8 cellular contexts compared by ENCODE assay signal in the genomic region with DNA sequence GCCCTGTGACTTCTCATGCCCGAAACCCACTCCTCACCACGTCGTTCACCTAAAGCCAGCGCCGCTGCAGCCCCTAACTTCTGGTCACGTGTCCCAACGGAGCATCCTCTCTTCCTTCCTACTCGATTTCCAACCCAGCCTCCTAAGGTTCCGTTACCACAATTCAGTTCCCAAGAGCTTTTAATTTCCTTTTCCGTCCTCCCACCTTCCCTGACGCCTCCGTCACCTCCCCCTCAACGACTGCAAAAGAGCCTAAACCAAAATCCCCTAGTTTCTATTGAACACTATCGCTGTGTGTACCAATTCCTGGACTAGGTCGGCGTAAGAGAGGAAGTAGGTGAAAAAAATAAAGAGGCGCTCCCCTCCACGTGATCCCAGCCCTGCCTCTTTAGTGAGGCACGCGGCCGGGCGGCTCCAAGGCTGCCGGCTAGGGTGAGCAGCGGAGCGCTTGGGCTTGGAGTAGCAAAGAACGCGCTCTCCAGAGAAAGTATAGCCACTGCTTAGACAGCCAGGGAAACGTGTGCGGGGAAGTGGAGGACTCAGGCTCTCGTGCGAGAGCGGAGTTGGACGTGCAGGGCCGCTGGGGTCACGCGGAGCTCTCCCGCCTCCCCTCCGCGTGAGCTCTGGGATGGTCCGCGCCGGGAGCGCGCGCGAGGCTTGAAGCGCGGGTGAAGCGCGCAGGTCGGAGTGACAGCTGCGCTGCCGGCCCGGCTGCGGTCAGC. TPM values are rescaled to one million over a fixed set of nuclear protein-coding genes. Genes with fewer than 3 reads are reported as not detected.
DNase-seq lines count a peak whose midpoint lies in the region; ATAC-seq and TF ChIP-seq lines count a peak whose summit lies in the region.

TSS of gene CENPP (plus strand) at position 685 of the 722 bp plus-strand sequence.
TSS of gene NOL8 (minus strand) at position 82 of the 722 bp plus-strand sequence. CDS start 1,189 bp downstream, outside the sequence.

- peak within 1 kb of the TSS; percentile 87 for H3K4me2 ChIP-seq in BLaER1

- H4K20me1 ChIP-seq in BLaER1: no peaks in the 10 kb centered on the region

- peaks cover 34% of the 10 kb centered on the region for H3K4me1 ChIP-seq in BLaER1
- H3K4me1 ChIP-seq in colonic mucosa: peaks cover 8% of the 10 kb centered on the region

- ATAC-seq in HG03457 (IDR thresholded peaks at IDR 0.05; ENCODE audit: unreplicated experiment): peak; percentile 83

- no peaks in the 10 kb centered on the region for H3K9me3 ChIP-seq in BLaER1
- no peaks in the 10 kb centered on the region for H3K9me3 ChIP-seq in colonic mucosa

- intact Hi-C loops in colonic mucosa (cut with DNase I): no loop called here

- H3K9ac ChIP-seq in BLaER1: peak within 1 kb of the TSS; percentile 99
- H3K9ac ChIP-seq in colonic mucosa (ENCODE audit: low read depth in 2 of 2, low read length in 2 of 2): peak within 1 kb of the TSS; percentile 91 to 94

- H3K27ac ChIP-seq in BLaER1 (peak within 1 kb of the TSS; percentile 100), colonic mucosa (peak within 1 kb of the TSS; percentile 88)

- H3K36me3 ChIP-seq in BLaER1 (peaks cover 27% of the 10 kb centered on the region), colonic mucosa (no peaks in the 10 kb centered on the region)

- TF ChIP-seq CTCF in colonic mucosa (IDR thresholded peaks at IDR 0.05): no peak

- peak within 1 kb of the TSS; percentile 88 for H3K4me3 ChIP-seq in BLaER1
- peak within 1 kb of the TSS; percentile 52 for H3K4me3 ChIP-seq in colonic mucosa

- H3K27me3 ChIP-seq in BLaER1 (no peaks in the 10 kb centered on the region), colonic mucosa (no peaks in the 10 kb centered on the region)

- DNase-seq in GM19240 (ENCODE audit: insufficient read length, low spot score) (peak; percentile 71), NCI-H524 (lab: John Stamatoyannopoulos, UW) (peak; percentile 90 to 94), colonic mucosa (peak; percentile 89), kidney tubule cell (ENCODE audit: low spot score) (peak; percentile 91)
- peak; percentile 87 for DNase-seq in activated CD4-positive, alpha-beta T cell treated with anti-CD3 and anti-CD28 coated beads for 48 hours
- DNase-seq in stimulated activated CD4-positive, alpha-beta T cell treated with anti-CD3 and anti-CD28 coated beads, Interleukin-1b, Interleukin-23, amount 100 ng/mL, for 24 hours (ENCODE audit: low read depth in 4 of 4, low spot score in 1 of 4): peak; percentile 59 to 72 (median 72)

RNA-seq across cellular contexts. Expression of gene CENPP, which starts in this region (rescaled TPM):
- total RNA-seq in colonic mucosa: 10 to 100 TPM in 1 of 2 donors, 1 to 10 TPM in 1; 3.1 to 11.0 TPM

RNA-seq across cellular contexts. Expression of gene NOL8, which starts in this region (rescaled TPM):
- 10 to 100 TPM; 17.6 to 26.4 TPM for total RNA-seq in colonic mucosa

Comparison
In these comparisons a context has a peak if more than half of its experiments do, and no peak if none do; other contexts are left out.
1. Peak in every context shown above with its lines: DNase-seq, ATAC-seq, H3K4me3 ChIP-seq and H3K27ac ChIP-seq.